In the genomic region with DNA sequence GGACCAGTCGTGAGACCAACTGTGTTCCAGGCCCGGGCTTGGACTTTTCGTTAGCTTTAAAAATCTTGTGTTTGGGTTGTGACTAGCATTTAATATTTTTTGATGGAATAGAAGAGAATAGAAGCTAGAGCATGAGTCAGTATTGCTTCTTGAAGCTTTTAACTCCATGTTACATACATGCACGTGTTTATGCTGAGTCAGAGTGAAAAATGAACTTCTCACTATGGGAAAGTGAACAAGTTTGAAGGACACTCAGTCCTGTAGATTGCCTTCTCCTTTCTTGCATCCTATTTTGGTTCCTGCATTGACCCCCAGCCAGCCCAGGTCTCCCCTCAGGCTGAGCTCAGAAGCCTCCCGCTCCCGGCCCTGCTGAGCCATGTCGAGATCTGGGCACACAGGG, we compare ENCODE assay signal across 23 cellular contexts. TPM values are rescaled to one million over a fixed set of nuclear protein-coding genes. Genes with fewer than 3 reads are reported as not detected.
"Had no signal": no experiment of that assay in that cellular context is flagged by ENCODE, and none has a peak within 500 bp of the region (broad histone marks: within the 10 kb centered on the region; RNA-seq: fewer than 3 reads in every experiment).

No MANE protein-coding gene starts in this region.

- H3K79me2 ChIP-seq: hepatocyte had no signal

- DNase-seq: activated CD4-positive, alpha-beta T cell treated with anti-CD3 and anti-CD28 coated beads, Interleukin-2, amount 10 ng/mL, durations not matched to agents 7 days and 5 days; activated CD4-positive, CD25-positive, alpha-beta regulatory T cell treated with anti-CD3 and anti-CD28 coated beads, Interleukin-2, amount 50 U/mL, for 72 hours; activated CD8-positive, alpha-beta memory T cell treated with anti-CD3 and anti-CD28 coated beads, Interleukin-2, amount 10 ng/mL, durations not matched to agents 7 days and 5 days; activated CD8-positive, alpha-beta T cell treated with anti-CD3 and anti-CD28 coated beads for 36 hours; activated T-cell treated with anti-CD3 and anti-CD28 coated beads for 4 hours; naive B cell; stimulated activated CD4-positive, alpha-beta T cell treated with anti-CD3 and anti-CD28 coated beads, Interleukin-15, amount 100 ng/mL, for 24 hours; stimulated activated CD8-positive, alpha-beta memory T cell treated with anti-CD3 and anti-CD28 coated beads, Interleukin-4, amount 100 ng/mL, for 48 hours; stimulated activated naive B cell treated with anti-CD40 and anti-IgM and Interleukin-4, amounts not matched to agents 10 μg/mL and 1 μg/mL and 100 μg/mL, for 72 hours; T-cell; testis; WERI-Rb-1 had no signal

- H3K9me3 ChIP-seq: adrenal gland, ascending aorta, breast epithelium, esophagus muscularis mucosa, sigmoid colon, testis, uterus had no signal

- H3K27me3 ChIP-seq: adrenal gland, ascending aorta, breast epithelium, esophagus muscularis mucosa, hepatocyte, sigmoid colon, testis, uterus had no signal

- ATAC-seq: activated CD8-positive, alpha-beta memory T cell treated with anti-CD3 and anti-CD28 coated beads, Interleukin-2, amount 10 ng/mL, durations not matched to agents 7 days and 5 days; activated CD8-positive, alpha-beta T cell treated with anti-CD3 and anti-CD28 coated beads for 36 hours; activated naive CD4-positive, alpha-beta T cell treated with anti-CD3 and anti-CD28 coated beads, Interleukin-2, amount 50 U/mL, for 72 hours; stimulated activated naive B cell treated with anti-CD40 and anti-IgM and Interleukin-4, amounts not matched to agents 10 μg/mL and 1 μg/mL and 100 μg/mL, for 72 hours; T-cell had no signal

- H3K4me1 ChIP-seq: adrenal gland, ascending aorta, breast epithelium, sigmoid colon, testis, uterus had no signal

- H3K27ac ChIP-seq: adrenal gland, ascending aorta, esophagus muscularis mucosa, hepatocyte, sigmoid colon, testis, uterus, WERI-Rb-1 had no signal

- H3K4me3 ChIP-seq: adrenal gland, ascending aorta, esophagus muscularis mucosa, hepatocyte, sigmoid colon, smooth muscle cell, testis, uterus had no signal

- H3K4me2 ChIP-seq: hepatocyte, smooth muscle cell had no signal

- H3K36me3 ChIP-seq: adrenal gland, ascending aorta, breast epithelium, esophagus muscularis mucosa, sigmoid colon, uterus, WERI-Rb-1 had no signal

- H2AFZ ChIP-seq: hepatocyte had no signal

RNA-seq across cellular contexts. Expression of gene GHRHR, which starts 31.8 kb away (rescaled TPM):
- total RNA-seq: activated CD4-positive, alpha-beta T cell treated with anti-CD3 and anti-CD28 coated beads, Interleukin-2, amount 10 ng/mL, durations not matched to agents 7 days and 5 days; activated CD8-positive, alpha-beta memory T cell treated with anti-CD3 and anti-CD28 coated beads, Interleukin-2, amount 10 ng/mL, durations not matched to agents 7 days and 5 days; activated CD8-positive, alpha-beta T cell treated with anti-CD3 and anti-CD28 coated beads for 36 hours; activated naive CD4-positive, alpha-beta T cell treated with anti-CD3 and anti-CD28 coated beads, Interleukin-2, amount 50 U/mL, for 72 hours; ascending aorta; breast epithelium; esophagus muscularis mucosa; omental fat pad; sigmoid colon; smooth muscle cell; T-cell; uterus had no signal
- polyA plus RNA-seq: hepatocyte, neural cell, sigmoid colon, smooth muscle cell had no signal

RNA-seq across cellular contexts. Expression of gene ADCYAP1R1, which starts 56.6 kb away (rescaled TPM):
- total RNA-seq: activated CD4-positive, alpha-beta T cell treated with anti-CD3 and anti-CD28 coated beads, Interleukin-2, amount 10 ng/mL, durations not matched to agents 7 days and 5 days; activated CD8-positive, alpha-beta memory T cell treated with anti-CD3 and anti-CD28 coated beads, Interleukin-2, amount 10 ng/mL, durations not matched to agents 7 days and 5 days; activated CD8-positive, alpha-beta T cell treated with anti-CD3 and anti-CD28 coated beads for 36 hours; activated naive CD4-positive, alpha-beta T cell treated with anti-CD3 and anti-CD28 coated beads, Interleukin-2, amount 50 U/mL, for 72 hours; smooth muscle cell; T-cell had no signal
- polyA plus RNA-seq: hepatocyte, smooth muscle cell had no signal
